18 cellular contexts compared by ENCODE assay signal in the genomic region with DNA sequence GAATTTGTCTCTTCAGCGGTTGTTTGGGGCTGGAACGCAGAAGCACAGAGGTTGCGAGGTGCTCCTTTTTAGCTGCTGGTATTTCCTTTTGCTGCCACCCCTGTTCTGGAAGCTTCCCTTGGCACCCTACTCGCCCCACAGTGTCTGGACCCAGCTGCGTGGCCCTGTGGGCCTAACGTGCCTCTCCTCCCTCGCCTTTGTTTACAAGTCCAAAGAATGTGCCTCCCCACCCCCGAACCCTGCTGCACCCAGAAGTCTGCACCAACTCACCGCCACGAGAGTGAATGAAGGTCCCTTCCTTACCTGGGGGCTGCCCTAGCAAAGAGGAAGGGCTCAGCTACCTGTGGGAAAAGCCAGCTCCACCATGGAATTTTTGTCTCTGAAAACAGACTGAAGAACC.
"Had no signal": no experiment of that assay in that cellular context is flagged by ENCODE, and none has a peak within 500 bp of the region (broad histone marks: within the 10 kb centered on the region; RNA-seq: fewer than 3 reads in every experiment).

No MANE protein-coding gene starts in this region.

- ATAC-seq: activated CD8-positive, alpha-beta T cell treated with anti-CD3 and anti-CD28 coated beads, Interleukin-2, amount 10 ng/mL, durations not matched to agents 7 days and 5 days; esophagus mucosa; gastroesophageal sphincter; heart left ventricle; natural killer cell; stimulated activated naive CD8-positive, alpha-beta T cell treated with anti-CD3 and anti-CD28 coated beads, Interleukin-15, Interleukin-2, amounts not matched to agents 100 U/mL and 50 U/mL, for 24 hours had no signal

- H3K4me1 Mint-ChIP-seq: natural killer cell had no signal

- H3K36me3 ChIP-seq: heart left ventricle, tibial nerve, uterus had no signal

- H3K4me3 Mint-ChIP-seq: activated CD4-positive, alpha-beta T cell treated with anti-CD3 and anti-CD28 coated beads, Interleukin-2, amount 10 ng/mL, durations not matched to agents 24 days and 14 days; activated CD8-positive, alpha-beta T cell treated with anti-CD3 and anti-CD28 coated beads, Interleukin-2, amount 10 ng/mL, durations not matched to agents 7 days and 5 days; activated naive CD8-positive, alpha-beta T cell treated with anti-CD3 and anti-CD28 coated beads, Interleukin-2, amount 10 ng/mL, durations not matched to agents 7 days and 5 days; immature natural killer cell; natural killer cell had no signal

- H3K4me1 ChIP-seq: gastroesophageal sphincter, heart left ventricle, tibial nerve, uterus had no signal

- H3K27me3 ChIP-seq: gastroesophageal sphincter, uterus had no signal

- H3K9me3 ChIP-seq: gastroesophageal sphincter, heart left ventricle, tibial nerve, uterus had no signal

- H3K4me3 ChIP-seq: gastroesophageal sphincter, heart left ventricle, tibial nerve, uterus had no signal

- H3K27ac Mint-ChIP-seq: activated CD4-positive, alpha-beta T cell treated with anti-CD3 and anti-CD28 coated beads, Interleukin-2, amount 10 ng/mL, durations not matched to agents 24 days and 14 days; activated CD8-positive, alpha-beta T cell treated with anti-CD3 and anti-CD28 coated beads, Interleukin-2, amount 10 ng/mL, durations not matched to agents 7 days and 5 days; activated naive CD8-positive, alpha-beta T cell treated with anti-CD3 and anti-CD28 coated beads, Interleukin-2, amount 10 ng/mL, durations not matched to agents 7 days and 5 days; immature natural killer cell; natural killer cell had no signal

- DNase-seq: activated CD4-positive, alpha-beta T cell treated with anti-CD3 and anti-CD28 coated beads, Interleukin-2, amount 10 ng/mL, durations not matched to agents 24 days and 14 days; activated CD8-positive, alpha-beta T cell treated with anti-CD3 and anti-CD28 coated beads, Interleukin-2, amount 10 ng/mL, durations not matched to agents 7 days and 5 days; activated naive CD4-positive, alpha-beta T cell treated with Interleukin-2 at 50 U/mL for 16 hours; activated naive CD8-positive, alpha-beta T cell treated with anti-CD3 and anti-CD28 coated beads, Interleukin-2, amount 10 ng/mL, durations not matched to agents 7 days and 5 days; effector CD4-positive, alpha-beta T cell; heart left ventricle; immature natural killer cell; kidney glomerular epithelial cell; mesenchymal stem cell; natural killer cell; stimulated activated CD4-positive, alpha-beta T cell treated with anti-CD3 and anti-CD28 coated beads, Interleukin-12 subunit alpha, Interleukin-12 subunit beta, amount 100 ng/mL, for 4 hours; stimulated activated CD4-positive, alpha-beta T cell treated with anti-CD3 and anti-CD28 coated beads, Interleukin-1b, Interleukin-23, amount 100 ng/mL, for 48 hours; stimulated activated naive CD8-positive, alpha-beta T cell treated with anti-CD3 and anti-CD28 coated beads, Interleukin-15, Interleukin-2, amounts not matched to agents 100 U/mL and 50 U/mL, for 24 hours; T1000; uterus had no signal

- H3K27ac ChIP-seq: gastroesophageal sphincter, heart left ventricle, tibial nerve, uterus had no signal

- H3K36me3 Mint-ChIP-seq: activated naive CD8-positive, alpha-beta T cell treated with anti-CD3 and anti-CD28 coated beads, Interleukin-2, amount 10 ng/mL, durations not matched to agents 7 days and 5 days; immature natural killer cell; natural killer cell had no signal

- H3K9me3 Mint-ChIP-seq: activated CD4-positive, alpha-beta T cell treated with anti-CD3 and anti-CD28 coated beads, Interleukin-2, amount 10 ng/mL, durations not matched to agents 24 days and 14 days; activated naive CD8-positive, alpha-beta T cell treated with anti-CD3 and anti-CD28 coated beads, Interleukin-2, amount 10 ng/mL, durations not matched to agents 7 days and 5 days; immature natural killer cell; natural killer cell had no signal
